1 cellular context compared by ENCODE assay signal in the genomic region with DNA sequence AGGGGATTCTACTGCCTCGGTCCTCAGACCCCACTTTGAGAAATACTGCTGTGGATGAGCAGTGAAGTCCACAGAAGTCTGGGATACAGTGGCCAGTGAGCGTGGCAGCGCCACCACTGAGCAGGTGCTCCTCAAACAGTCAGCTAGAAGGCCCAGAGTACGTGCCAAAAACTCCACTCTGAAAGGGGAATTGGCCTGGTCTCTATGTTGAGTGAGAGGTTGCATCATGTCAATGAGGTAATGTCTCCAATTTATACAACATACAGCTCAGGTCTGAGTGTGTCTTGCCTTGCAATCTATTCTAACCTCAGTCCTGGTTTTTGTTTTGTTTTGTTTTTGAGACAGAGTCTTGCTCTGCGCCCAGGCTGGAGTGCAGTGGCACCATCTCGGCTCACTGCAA.
TF ChIP-seq lines count a peak whose summit lies in the region.

No MANE protein-coding gene starts in this region.

TF ChIP-seq in K562, 482 proteins besides CTCF, POLR2A, EP300 and RAD21 (continued from another document and continues in another):
- TF ChIP-seq JUND (IDR thresholded peaks at IDR 0.05; ENCODE audit: borderline replicate concordance, low read depth, low read length) (peak; percentile 72; the same call in 1 of the 2 replicates), JUND (tag; IDR thresholded peaks at IDR 0.05; ENCODE audit: borderline replicate concordance, low read depth, low read length) (peak; percentile 77; the same call in 2 of the 3 replicates), RBM39 (optimal IDR thresholded peaks at IDR 0.05; ENCODE audit: low read depth, low read length) (no peak), RBBP5 (IDR thresholded peaks at IDR 0.05; ENCODE audit: borderline replicate concordance, insufficient read depth, low read length, poor library complexity, severe bottlenecking) (no peak), ZNF717 (CRISPR knock-in tag; IDR thresholded peaks at IDR 0.05) (no peak), FOXA3 (CRISPR knock-in tag; conservative IDR thresholded peaks at IDR 0.05 in 1 of 2, IDR thresholded peaks at IDR 0.05 in 1 of 2) (no peak), RFX7 (CRISPR knock-in tag; IDR thresholded peaks at IDR 0.05) (no peak), ZNF785 (CRISPR knock-in tag; IDR thresholded peaks at IDR 0.05) (no peak), ZNF431 (CRISPR knock-in tag; IDR thresholded peaks at IDR 0.05) (no peak), YBX1 (IDR thresholded peaks at IDR 0.05) (no peak), BCL6 (CRISPR knock-in tag; IDR thresholded peaks at IDR 0.05) (no peak), HEY1 (CRISPR knock-in tag; IDR thresholded peaks at IDR 0.05; ENCODE audit: borderline replicate concordance) (no peak), MEIS2 (IDR thresholded peaks at IDR 0.05; ENCODE audit: partially characterized antibody) (peak; percentile 57), HMG20A (CRISPR knock-in tag; conservative IDR thresholded peaks at IDR 0.05) (no peak), SIX5 (IDR thresholded peaks at IDR 0.05; ENCODE audit: borderline replicate concordance in 1 of 2, insufficient read depth in 1 of 2, low read depth in 1 of 2, low read length in 2 of 2) (no peak), BMI1 (IDR thresholded peaks at IDR 0.05; ENCODE audit: low read length) (no peak), DIDO1 (tag; IDR thresholded peaks at IDR 0.05; ENCODE audit: low read depth) (no peak), RBM34 (IDR thresholded peaks at IDR 0.05; ENCODE audit: borderline replicate concordance, insufficient read depth, low read length) (no peak), ZNF23 (CRISPR knock-in tag; IDR thresholded peaks at IDR 0.05) (no peak), PPARD (CRISPR knock-in tag; IDR thresholded peaks at IDR 0.05) (no peak), SETDB1 (IDR thresholded peaks at IDR 0.05; ENCODE audit: low read length) (no peak), ZNF146 (CRISPR knock-in tag; IDR thresholded peaks at IDR 0.05; ENCODE audit: unreplicated experiment) (no peak), POLR3G (IDR thresholded peaks at IDR 0.05; ENCODE audit: extremely low read depth, insufficient read length, insufficient replicate concordance) (no peak), MTA1 (IDR thresholded peaks at IDR 0.05; ENCODE audit: borderline replicate concordance) (no peak), ZNF561 (CRISPR knock-in tag; conservative IDR thresholded peaks at IDR 0.05) (no peak), ZNF311 (CRISPR knock-in tag; IDR thresholded peaks at IDR 0.05) (no peak), RBM25 (IDR thresholded peaks at IDR 0.05; ENCODE audit: low read depth, low read length, severe bottlenecking) (no peak), ZNF253 (CRISPR knock-in tag; conservative IDR thresholded peaks at IDR 0.05) (no peak), KLF6 (CRISPR knock-in tag; IDR thresholded peaks at IDR 0.05; ENCODE audit: borderline replicate concordance) (no peak), MAFF (IDR thresholded peaks at IDR 0.05; ENCODE audit: low read length) (no peak), ZNF778 (CRISPR knock-in tag; IDR thresholded peaks at IDR 0.05) (no peak), CEBPG (CRISPR knock-in tag; IDR thresholded peaks at IDR 0.05) (peak; percentile 94), CEBPG (tag; conservative IDR thresholded peaks at IDR 0.05 in 1 of 2, IDR thresholded peaks at IDR 0.05 in 1 of 2) (peak; percentile 94 to 97), SRSF9 (IDR thresholded peaks at IDR 0.05; ENCODE audit: borderline replicate concordance, low read depth, low read length) (no peak), CEBPB (tag; IDR thresholded peaks at IDR 0.05) (peak; percentile 85), JUNB (CRISPR knock-in tag; conservative IDR thresholded peaks at IDR 0.05) (no peak), WHSC1 (IDR thresholded peaks at IDR 0.05; ENCODE audit: low read length) (no peak), FOS (IDR thresholded peaks at IDR 0.05; ENCODE audit: extremely low read depth, insufficient read length) (no peak), RBM17 (IDR thresholded peaks at IDR 0.05; ENCODE audit: borderline replicate concordance, low read depth, low read length) (no peak)
- TF ChIP-seq, protein P1, sequence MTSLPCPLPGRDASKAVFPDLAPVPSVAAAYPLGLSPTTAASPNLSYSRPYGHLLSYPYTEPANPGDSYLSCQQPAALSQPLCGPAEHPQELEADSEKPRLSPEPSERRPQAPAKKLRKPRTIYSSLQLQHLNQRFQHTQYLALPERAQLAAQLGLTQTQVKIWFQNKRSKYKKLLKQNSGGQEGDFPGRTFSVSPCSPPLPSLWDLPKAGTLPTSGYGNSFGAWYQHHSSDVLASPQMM (CRISPR knock-in tag; IDR thresholded peaks at IDR 0.05) = no peak
- TF ChIP-seq, protein P2, sequence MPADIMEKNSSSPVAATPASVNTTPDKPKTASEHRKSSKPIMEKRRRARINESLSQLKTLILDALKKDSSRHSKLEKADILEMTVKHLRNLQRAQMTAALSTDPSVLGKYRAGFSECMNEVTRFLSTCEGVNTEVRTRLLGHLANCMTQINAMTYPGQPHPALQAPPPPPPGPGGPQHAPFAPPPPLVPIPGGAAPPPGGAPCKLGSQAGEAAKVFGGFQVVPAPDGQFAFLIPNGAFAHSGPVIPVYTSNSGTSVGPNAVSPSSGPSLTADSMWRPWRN (IDR thresholded peaks at IDR 0.05; ENCODE audit: low read depth) = no peak
- TF ChIP-seq, protein P3, sequence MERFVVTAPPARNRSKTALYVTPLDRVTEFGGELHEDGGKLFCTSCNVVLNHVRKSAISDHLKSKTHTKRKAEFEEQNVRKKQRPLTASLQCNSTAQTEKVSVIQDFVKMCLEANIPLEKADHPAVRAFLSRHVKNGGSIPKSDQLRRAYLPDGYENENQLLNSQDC (CRISPR knock-in tag; IDR thresholded peaks at IDR 0.05) = no peak
- TF ChIP-seq, protein P4, sequence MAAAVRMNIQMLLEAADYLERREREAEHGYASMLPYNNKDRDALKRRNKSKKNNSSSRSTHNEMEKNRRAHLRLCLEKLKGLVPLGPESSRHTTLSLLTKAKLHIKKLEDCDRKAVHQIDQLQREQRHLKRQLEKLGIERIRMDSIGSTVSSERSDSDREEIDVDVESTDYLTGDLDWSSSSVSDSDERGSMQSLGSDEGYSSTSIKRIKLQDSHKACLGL (CRISPR knock-in tag; IDR thresholded peaks at IDR 0.05; ENCODE audit: borderline replicate concordance, poor library complexity, severe bottlenecking) = no peak
- TF ChIP-seq, protein P5, sequence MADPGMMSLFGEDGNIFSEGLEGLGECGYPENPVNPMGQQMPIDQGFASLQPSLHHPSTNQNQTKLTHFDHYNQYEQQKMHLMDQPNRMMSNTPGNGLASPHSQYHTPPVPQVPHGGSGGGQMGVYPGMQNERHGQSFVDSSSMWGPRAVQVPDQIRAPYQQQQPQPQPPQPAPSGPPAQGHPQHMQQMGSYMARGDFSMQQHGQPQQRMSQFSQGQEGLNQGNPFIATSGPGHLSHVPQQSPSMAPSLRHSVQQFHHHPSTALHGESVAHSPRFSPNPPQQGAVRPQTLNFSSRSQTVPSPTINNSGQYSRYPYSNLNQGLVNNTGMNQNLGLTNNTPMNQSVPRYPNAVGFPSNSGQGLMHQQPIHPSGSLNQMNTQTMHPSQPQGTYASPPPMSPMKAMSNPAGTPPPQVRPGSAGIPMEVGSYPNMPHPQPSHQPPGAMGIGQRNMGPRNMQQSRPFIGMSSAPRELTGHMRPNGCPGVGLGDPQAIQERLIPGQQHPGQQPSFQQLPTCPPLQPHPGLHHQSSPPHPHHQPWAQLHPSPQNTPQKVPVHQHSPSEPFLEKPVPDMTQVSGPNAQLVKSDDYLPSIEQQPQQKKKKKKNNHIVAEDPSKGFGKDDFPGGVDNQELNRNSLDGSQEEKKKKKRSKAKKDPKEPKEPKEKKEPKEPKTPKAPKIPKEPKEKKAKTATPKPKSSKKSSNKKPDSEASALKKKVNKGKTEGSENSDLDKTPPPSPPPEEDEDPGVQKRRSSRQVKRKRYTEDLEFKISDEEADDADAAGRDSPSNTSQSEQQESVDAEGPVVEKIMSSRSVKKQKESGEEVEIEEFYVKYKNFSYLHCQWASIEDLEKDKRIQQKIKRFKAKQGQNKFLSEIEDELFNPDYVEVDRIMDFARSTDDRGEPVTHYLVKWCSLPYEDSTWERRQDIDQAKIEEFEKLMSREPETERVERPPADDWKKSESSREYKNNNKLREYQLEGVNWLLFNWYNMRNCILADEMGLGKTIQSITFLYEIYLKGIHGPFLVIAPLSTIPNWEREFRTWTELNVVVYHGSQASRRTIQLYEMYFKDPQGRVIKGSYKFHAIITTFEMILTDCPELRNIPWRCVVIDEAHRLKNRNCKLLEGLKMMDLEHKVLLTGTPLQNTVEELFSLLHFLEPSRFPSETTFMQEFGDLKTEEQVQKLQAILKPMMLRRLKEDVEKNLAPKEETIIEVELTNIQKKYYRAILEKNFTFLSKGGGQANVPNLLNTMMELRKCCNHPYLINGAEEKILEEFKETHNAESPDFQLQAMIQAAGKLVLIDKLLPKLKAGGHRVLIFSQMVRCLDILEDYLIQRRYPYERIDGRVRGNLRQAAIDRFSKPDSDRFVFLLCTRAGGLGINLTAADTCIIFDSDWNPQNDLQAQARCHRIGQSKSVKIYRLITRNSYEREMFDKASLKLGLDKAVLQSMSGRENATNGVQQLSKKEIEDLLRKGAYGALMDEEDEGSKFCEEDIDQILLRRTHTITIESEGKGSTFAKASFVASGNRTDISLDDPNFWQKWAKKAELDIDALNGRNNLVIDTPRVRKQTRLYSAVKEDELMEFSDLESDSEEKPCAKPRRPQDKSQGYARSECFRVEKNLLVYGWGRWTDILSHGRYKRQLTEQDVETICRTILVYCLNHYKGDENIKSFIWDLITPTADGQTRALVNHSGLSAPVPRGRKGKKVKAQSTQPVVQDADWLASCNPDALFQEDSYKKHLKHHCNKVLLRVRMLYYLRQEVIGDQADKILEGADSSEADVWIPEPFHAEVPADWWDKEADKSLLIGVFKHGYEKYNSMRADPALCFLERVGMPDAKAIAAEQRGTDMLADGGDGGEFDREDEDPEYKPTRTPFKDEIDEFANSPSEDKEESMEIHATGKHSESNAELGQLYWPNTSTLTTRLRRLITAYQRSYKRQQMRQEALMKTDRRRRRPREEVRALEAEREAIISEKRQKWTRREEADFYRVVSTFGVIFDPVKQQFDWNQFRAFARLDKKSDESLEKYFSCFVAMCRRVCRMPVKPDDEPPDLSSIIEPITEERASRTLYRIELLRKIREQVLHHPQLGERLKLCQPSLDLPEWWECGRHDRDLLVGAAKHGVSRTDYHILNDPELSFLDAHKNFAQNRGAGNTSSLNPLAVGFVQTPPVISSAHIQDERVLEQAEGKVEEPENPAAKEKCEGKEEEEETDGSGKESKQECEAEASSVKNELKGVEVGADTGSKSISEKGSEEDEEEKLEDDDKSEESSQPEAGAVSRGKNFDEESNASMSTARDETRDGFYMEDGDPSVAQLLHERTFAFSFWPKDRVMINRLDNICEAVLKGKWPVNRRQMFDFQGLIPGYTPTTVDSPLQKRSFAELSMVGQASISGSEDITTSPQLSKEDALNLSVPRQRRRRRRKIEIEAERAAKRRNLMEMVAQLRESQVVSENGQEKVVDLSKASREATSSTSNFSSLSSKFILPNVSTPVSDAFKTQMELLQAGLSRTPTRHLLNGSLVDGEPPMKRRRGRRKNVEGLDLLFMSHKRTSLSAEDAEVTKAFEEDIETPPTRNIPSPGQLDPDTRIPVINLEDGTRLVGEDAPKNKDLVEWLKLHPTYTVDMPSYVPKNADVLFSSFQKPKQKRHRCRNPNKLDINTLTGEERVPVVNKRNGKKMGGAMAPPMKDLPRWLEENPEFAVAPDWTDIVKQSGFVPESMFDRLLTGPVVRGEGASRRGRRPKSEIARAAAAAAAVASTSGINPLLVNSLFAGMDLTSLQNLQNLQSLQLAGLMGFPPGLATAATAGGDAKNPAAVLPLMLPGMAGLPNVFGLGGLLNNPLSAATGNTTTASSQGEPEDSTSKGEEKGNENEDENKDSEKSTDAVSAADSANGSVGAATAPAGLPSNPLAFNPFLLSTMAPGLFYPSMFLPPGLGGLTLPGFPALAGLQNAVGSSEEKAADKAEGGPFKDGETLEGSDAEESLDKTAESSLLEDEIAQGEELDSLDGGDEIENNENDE (IDR thresholded peaks at IDR 0.05; ENCODE audit: low read depth, low read length) = no peak
- TF ChIP-seq, protein P6, sequence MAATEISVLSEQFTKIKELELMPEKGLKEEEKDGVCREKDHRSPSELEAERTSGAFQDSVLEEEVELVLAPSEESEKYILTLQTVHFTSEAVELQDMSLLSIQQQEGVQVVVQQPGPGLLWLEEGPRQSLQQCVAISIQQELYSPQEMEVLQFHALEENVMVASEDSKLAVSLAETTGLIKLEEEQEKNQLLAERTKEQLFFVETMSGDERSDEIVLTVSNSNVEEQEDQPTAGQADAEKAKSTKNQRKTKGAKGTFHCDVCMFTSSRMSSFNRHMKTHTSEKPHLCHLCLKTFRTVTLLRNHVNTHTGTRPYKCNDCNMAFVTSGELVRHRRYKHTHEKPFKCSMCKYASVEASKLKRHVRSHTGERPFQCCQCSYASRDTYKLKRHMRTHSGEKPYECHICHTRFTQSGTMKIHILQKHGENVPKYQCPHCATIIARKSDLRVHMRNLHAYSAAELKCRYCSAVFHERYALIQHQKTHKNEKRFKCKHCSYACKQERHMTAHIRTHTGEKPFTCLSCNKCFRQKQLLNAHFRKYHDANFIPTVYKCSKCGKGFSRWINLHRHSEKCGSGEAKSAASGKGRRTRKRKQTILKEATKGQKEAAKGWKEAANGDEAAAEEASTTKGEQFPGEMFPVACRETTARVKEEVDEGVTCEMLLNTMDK (IDR thresholded peaks at IDR 0.05; ENCODE audit: borderline replicate concordance, insufficient read depth, low read depth, low read length, poor library complexity, severe bottlenecking) = no peak
- TF ChIP-seq, protein P7, sequence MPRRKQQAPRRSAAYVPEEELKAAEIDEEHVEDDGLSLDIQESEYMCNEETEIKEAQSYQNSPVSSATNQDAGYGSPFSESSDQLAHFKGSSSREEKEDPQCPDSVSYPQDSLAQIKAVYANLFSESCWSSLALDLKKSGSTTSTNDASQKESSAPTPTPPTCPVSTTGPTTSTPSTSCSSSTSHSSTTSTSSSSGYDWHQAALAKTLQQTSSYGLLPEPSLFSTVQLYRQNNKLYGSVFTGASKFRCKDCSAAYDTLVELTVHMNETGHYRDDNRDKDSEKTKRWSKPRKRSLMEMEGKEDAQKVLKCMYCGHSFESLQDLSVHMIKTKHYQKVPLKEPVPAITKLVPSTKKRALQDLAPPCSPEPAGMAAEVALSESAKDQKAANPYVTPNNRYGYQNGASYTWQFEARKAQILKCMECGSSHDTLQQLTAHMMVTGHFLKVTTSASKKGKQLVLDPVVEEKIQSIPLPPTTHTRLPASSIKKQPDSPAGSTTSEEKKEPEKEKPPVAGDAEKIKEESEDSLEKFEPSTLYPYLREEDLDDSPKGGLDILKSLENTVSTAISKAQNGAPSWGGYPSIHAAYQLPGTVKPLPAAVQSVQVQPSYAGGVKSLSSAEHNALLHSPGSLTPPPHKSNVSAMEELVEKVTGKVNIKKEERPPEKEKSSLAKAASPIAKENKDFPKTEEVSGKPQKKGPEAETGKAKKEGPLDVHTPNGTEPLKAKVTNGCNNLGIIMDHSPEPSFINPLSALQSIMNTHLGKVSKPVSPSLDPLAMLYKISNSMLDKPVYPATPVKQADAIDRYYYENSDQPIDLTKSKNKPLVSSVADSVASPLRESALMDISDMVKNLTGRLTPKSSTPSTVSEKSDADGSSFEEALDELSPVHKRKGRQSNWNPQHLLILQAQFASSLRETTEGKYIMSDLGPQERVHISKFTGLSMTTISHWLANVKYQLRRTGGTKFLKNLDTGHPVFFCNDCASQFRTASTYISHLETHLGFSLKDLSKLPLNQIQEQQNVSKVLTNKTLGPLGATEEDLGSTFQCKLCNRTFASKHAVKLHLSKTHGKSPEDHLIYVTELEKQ (CRISPR knock-in tag; IDR thresholded peaks at IDR 0.05) = no peak
